Comparison of ENCODE assay signal across 15 cellular contexts in the genomic region with DNA sequence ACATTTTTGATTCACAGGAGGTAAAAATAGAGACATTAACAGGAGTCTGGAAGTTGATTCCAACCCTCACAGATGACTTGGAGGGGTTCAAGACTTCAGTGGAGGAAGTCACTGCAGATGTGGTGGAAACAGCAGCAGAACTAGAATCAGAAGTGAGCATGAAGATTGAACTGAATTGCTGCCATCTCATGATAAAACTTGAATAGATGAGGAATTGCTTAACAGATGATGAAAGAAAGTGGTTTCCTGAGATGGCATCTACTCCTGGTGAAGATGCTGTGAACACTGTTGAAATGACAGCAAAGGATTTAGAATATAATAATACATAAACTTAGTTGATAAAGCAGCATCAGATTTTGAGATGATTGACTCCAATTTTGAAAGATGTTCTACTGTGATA.
A peak's percentile ranks its signal among the peaks of the same experiment; 100 is the strongest.
DNase-seq lines count a peak whose midpoint lies in the region; ATAC-seq, FAIRE-seq and TF ChIP-seq lines count a peak whose summit lies in the region.
"Had no signal": no experiment of that assay in that cellular context is flagged by ENCODE, and none has a peak within 500 bp of the region (broad histone marks: within the 10 kb centered on the region; RNA-seq: fewer than 3 reads in every experiment).

No MANE protein-coding gene starts in this region.

- H3K9me3 Mint-ChIP-seq in CD14-positive monocyte, result peaks cover 4 to 15% (median 9%) of the 10 kb centered on the region in 7 donors
- H3K9me3 Mint-ChIP-seq in endothelial cell (ENCODE audit: unreplicated experiment), result no peaks in the 10 kb centered on the region
- H3K9me3 Mint-ChIP-seq: CD4-positive, alpha-beta T cell had no signal

- H3K36me3 Mint-ChIP-seq in CD14-positive monocyte (peaks cover 26 to 53% of the 10 kb centered on the region in 2 donors), endothelial cell (ENCODE audit: low read depth, unreplicated experiment) (peaks cover 14% of the 10 kb centered on the region)

- CTCF ChIA-PET in HepG2 (lab: Yijun Ruan, JAX; ENCODE audit: low intra/inter-chr PET ratio, low total read pairs), result no interaction called here

- ATAC-seq in HG02763 (IDR thresholded peaks at IDR 0.05; ENCODE audit: unreplicated experiment) (no peak), HepG2 (no peak)
- ATAC-seq: GM23338 had no signal

- FAIRE-seq in HepG2 (lab: Jason Lieb, UNC), result no peak
- FAIRE-seq: GM12891 had no signal

- no peaks in the 10 kb centered on the region for H3K9me3 ChIP-seq in HepG2 (ENCODE audit: low read length)

- no peak for TF ChIP-seq RAD21 in HepG2 (CRISPR knock-in tag; IDR thresholded peaks at IDR 0.05)

- no peak for TF ChIP-seq CTCF in CD14-positive monocyte (IDR thresholded peaks at IDR 0.05)
- no peak for TF ChIP-seq CTCF in NB4 (IDR thresholded peaks at IDR 0.05; ENCODE audit: low read depth, low read length)
- TF ChIP-seq CTCF in endothelial cell (IDR thresholded peaks at IDR 0.05; ENCODE audit: unreplicated experiment), result no peak
- TF ChIP-seq CTCF in HepG2 (CRISPR knock-in tag; IDR thresholded peaks at IDR 0.05), result no peak

- H3K27me3 Mint-ChIP-seq in CD14-positive monocyte (ENCODE audit: low read depth in 3 of 3) (peaks cover 0 to 2% (median 0%) of the 10 kb centered on the region in 3 donors), endothelial cell (ENCODE audit: unreplicated experiment) (peaks cover 2% of the 10 kb centered on the region)
- H3K27me3 Mint-ChIP-seq: CD4-positive, alpha-beta T cell had no signal

- no peak for TF ChIP-seq POLR2A in NB4 (IDR thresholded peaks at IDR 0.05; ENCODE audit: extremely low read depth, insufficient read length)
- TF ChIP-seq POLR2A in HepG2 (IDR thresholded peaks at IDR 0.05; ENCODE audit: insufficient read depth in 1 of 2, low read depth in 2 of 2, low read length in 2 of 2), result no peak

- BruUV-seq in HepG2 (replicated peaks; lab: Mats Ljungman, UMichigan), result no TSS peak

- H3K4me2 ChIP-seq in HepG2 (ENCODE audit: low read depth, low read length), result no peak overlapping the region
- H3K4me2 ChIP-seq: BLaER1 treated with 17β-estradiol and CSF1 and Interleukin-3, amounts not matched to agents 10 nM and 100 nM; GM23338 had no signal

- H2AFZ ChIP-seq in HepG2 (ENCODE audit: low read length), result no peak overlapping the region
- H2AFZ ChIP-seq: GM23338 had no signal

- POLR2A ChIA-PET in HepG2 (lab: Yijun Ruan, JAX), result no interaction called here

- intact Hi-C loops in CD14-positive monocyte (cut with micrococcal nuclease) (loop anchor here (10.0 kb wide), 3 partner anchors 175 to 215 kb away; partner anchors contain the start of gene PGM2 (in 1 of the 2)), HepG2 (cut with micrococcal nuclease; ENCODE audit: unreplicated experiment) (no loop called here)

- in situ Hi-C loops in HepG2 (cut with HindIII; ENCODE audit: extremely low pct_ligation_motif_present, low pct_unique_long_range_greater_than_20kb), result no loop called here

- no peaks in the 10 kb centered on the region for H3K79me2 ChIP-seq in HepG2 (ENCODE audit: insufficient read depth, low read length)

- H3K4me3 ChIP-seq in NB4 (ENCODE audit: low read depth, low read length) (no peak overlapping the region), HepG2 (replicated peaks in 1 of 3; ENCODE audit: insufficient read depth in 1 of 3, low read depth in 2 of 3, low read length in 3 of 3) (no peak overlapping the region)
- H3K4me3 ChIP-seq: BLaER1 treated with 17β-estradiol and CSF1 and Interleukin-3, amounts not matched to agents 10 nM and 100 nM; GM23338 had no signal

- H3K9ac ChIP-seq in HepG2 (ENCODE audit: insufficient read depth, low read depth, low read length), result no peak overlapping the region
- H3K9ac ChIP-seq: BLaER1 treated with 17β-estradiol and CSF1 and Interleukin-3, amounts not matched to agents 10 nM and 100 nM had no signal

- H3K27me3 ChIP-seq in HepG2 (ENCODE audit: control insufficient read depth in 1 of 2, insufficient read depth in 2 of 2, low read length in 2 of 2), result no peaks in the 10 kb centered on the region
- H3K27me3 ChIP-seq: BLaER1 treated with 17β-estradiol and CSF1 and Interleukin-3, amounts not matched to agents 10 nM and 100 nM had no signal

- peaks cover 1 to 11% of the 10 kb centered on the region in 2 experiments; a peak in 2 of 5 replicates for H3K36me3 ChIP-seq in HepG2 (replicated peaks in 1 of 2; ENCODE audit: control insufficient read depth in 1 of 2, insufficient read depth in 2 of 2, low read length in 2 of 2)

- H3K4me3 Mint-ChIP-seq in CD14-positive monocyte (no peak overlapping the region), endothelial cell (ENCODE audit: unreplicated experiment) (peak overlapping the region; percentile 54)
- H3K4me3 Mint-ChIP-seq: CD4-positive, alpha-beta T cell; GM23338; H9 had no signal

- DNase-seq in NOMO-1 treated with DMSO at 0.1 percent for 48 hours (lab: John Stamatoyannopoulos, UW; ENCODE audit: unreplicated experiment), result peak; percentile 55
- no peak for DNase-seq in NOMO-1 treated with dmso at 0.1 percent for 144 hours (lab: John Stamatoyannopoulos, UW; ENCODE audit: unreplicated experiment)
- no peak for DNase-seq in CD14-positive monocyte (ENCODE audit: low spot score)
- peak; percentile 54 for DNase-seq in NB4 (ENCODE audit: low read depth)
- DNase-seq in endothelial cell (ENCODE audit: low spot score), result no peak
- DNase-seq in HepG2 (ENCODE audit: low spot score), result no peak
- DNase-seq: 8988T; Calu3; CD4-positive, alpha-beta T cell; DMS 273 treated with DMSO at 0.1 percent for 48 hours; H9 had no signal

- no peaks in the 10 kb centered on the region for H4K20me1 ChIP-seq in HepG2 (ENCODE audit: insufficient read depth, low read length)

- H3K4me1 Mint-ChIP-seq in CD14-positive monocyte (peaks cover 33% of the 10 kb centered on the region), endothelial cell (ENCODE audit: unreplicated experiment) (peaks cover 6% of the 10 kb centered on the region)

- H3K27ac Mint-ChIP-seq in CD14-positive monocyte (peak overlapping the region in 4 of 7 donors; percentile 30 to 86 (median 56)), endothelial cell (ENCODE audit: unreplicated experiment) (no peak overlapping the region)
- H3K27ac Mint-ChIP-seq: CD4-positive, alpha-beta T cell; GM23338; H9 had no signal

- H3K27ac ChIP-seq in HepG2 (ENCODE audit: extremely low read length, insufficient read depth, low read length), result no peak overlapping the region
- H3K27ac ChIP-seq: BLaER1 treated with 17β-estradiol and CSF1 and Interleukin-3, amounts not matched to agents 10 nM and 100 nM had no signal

- no peaks in the 10 kb centered on the region for H3K4me1 ChIP-seq in HepG2 (ENCODE audit: insufficient read depth, low read length)

- TF ChIP-seq EP300 in HepG2 (IDR thresholded peaks at IDR 0.05; ENCODE audit: low read depth in 2 of 2, low read length in 2 of 2) (no peak), HepG2 (CRISPR knock-in tag; IDR thresholded peaks at IDR 0.05; ENCODE audit: borderline replicate concordance) (no peak)

TF ChIP-seq in HepG2, 621 proteins besides CTCF, POLR2A, EP300 and RAD21:
- TF ChIP-seq SP2 (CRISPR knock-in tag; IDR thresholded peaks at IDR 0.05) (no peak), ARHGAP35 (CRISPR knock-in tag; IDR thresholded peaks at IDR 0.05; ENCODE audit: borderline replicate concordance) (no peak), MIXL1 (CRISPR knock-in tag; IDR thresholded peaks at IDR 0.05) (no peak)
- TF ChIP-seq, protein P1, sequence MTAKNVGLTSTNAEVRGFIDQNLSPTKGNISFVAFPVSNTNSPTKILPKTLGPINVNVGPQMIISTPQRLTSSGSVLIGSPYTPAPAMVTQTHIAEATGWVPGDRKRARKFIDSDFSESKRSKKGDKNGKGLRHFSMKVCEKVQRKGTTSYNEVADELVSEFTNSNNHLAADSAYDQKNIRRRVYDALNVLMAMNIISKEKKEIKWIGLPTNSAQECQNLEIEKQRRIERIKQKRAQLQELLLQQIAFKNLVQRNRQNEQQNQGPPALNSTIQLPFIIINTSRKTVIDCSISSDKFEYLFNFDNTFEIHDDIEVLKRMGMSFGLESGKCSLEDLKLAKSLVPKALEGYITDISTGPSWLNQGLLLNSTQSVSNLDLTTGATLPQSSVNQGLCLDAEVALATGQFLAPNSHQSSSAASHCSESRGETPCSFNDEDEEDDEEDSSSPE (CRISPR knock-in tag; IDR thresholded peaks at IDR 0.05), result no peak

Comparison
In these comparisons a context has a peak if more than half of its experiments do, and no peak if none do; other contexts are left out.
1. DNase-seq: peak in NOMO-1 treated with DMSO at 0.1 percent for 48 hours (single experiment) and NB4 (single experiment); none in NOMO-1 treated with dmso at 0.1 percent for 144 hours (single experiment), CD14-positive monocyte (single experiment), endothelial cell (single experiment) and HepG2 (single experiment).